30 cellular contexts compared by ENCODE assay signal in the genomic region with DNA sequence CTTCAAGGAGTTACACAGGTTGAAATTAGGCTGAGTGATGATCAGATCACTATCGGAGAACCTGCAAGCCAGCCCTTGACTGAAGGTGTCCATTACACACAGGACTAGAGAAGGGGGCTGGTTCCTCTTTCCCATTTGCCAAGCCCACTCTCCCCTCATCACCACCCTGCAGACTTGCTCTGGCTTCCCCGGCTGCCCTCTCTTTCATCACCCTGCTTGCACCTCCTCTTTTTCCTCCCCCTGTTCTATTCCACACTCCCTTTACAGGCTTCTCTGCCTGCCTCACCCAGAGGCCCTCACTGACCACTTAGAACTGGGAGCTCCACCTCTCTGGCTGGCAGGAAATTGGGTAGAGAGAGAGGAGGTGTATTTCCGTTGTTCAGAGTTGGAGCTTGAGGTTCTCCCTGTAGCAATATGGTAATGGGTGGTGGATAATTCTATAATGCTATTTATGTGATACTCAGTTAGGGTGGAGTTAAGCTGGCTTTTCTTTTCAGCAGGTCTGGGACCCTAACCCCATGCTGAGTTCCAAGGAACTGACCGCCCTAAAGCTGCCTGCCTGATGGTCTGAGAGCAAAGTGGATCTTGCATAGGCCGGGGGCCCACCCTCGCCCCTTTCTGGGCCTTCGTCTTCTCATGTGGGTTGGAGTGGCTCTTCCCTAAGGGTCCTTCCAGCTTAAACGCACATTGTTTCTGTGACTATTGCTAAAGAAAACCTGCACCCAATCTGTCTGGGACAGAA.
DNase-seq lines count a peak whose midpoint lies in the region; ATAC-seq and TF ChIP-seq lines count a peak whose summit lies in the region.
"Had no signal": no experiment of that assay in that cellular context is flagged by ENCODE, and none has a peak within 500 bp of the region (broad histone marks: within the 10 kb centered on the region; RNA-seq: fewer than 3 reads in every experiment).

No MANE protein-coding gene starts in this region.

- H2AFZ ChIP-seq in Loucy (ENCODE audit: low read length) = peak overlapping the region; percentile 16; the same call in 1 of the 2 replicates

- H3K4me1 Mint-ChIP-seq in T-helper 17 cell = peaks cover 18% of the 10 kb centered on the region
- peaks cover 16 to 24% of the 10 kb centered on the region in 2 donors for H3K4me1 Mint-ChIP-seq in effector memory CD8-positive, alpha-beta T cell (ENCODE audit: low read depth in 2 of 2)

- no peak overlapping the region for H3K9ac ChIP-seq in Loucy (ENCODE audit: low read depth, low read length, poor library complexity, severe bottlenecking)

- H3K4me3 ChIP-seq in Loucy (ENCODE audit: low read length, poor library complexity, severe bottlenecking) = peak overlapping the region; percentile 33
- H3K4me3 ChIP-seq in foreskin fibroblast (ENCODE audit: low read depth in 1 of 2, low read length in 2 of 2) = no peak overlapping the region
- H3K4me3 ChIP-seq: mucosa of descending colon, ovary, upper lobe of left lung had no signal

- H3K79me2 ChIP-seq in Loucy (ENCODE audit: insufficient read depth, low read length) = no peaks in the 10 kb centered on the region

- H4K20me1 ChIP-seq in Loucy (ENCODE audit: insufficient read depth, low read length, poor library complexity, severe bottlenecking) = no peaks in the 10 kb centered on the region

- H3K36me3 ChIP-seq in Loucy (ENCODE audit: insufficient read depth, low read length) = no peaks in the 10 kb centered on the region
- H3K36me3 ChIP-seq: ovary, upper lobe of left lung had no signal

- H3K9me3 ChIP-seq in Loucy (ENCODE audit: insufficient read depth, low read depth, low read length) (no peaks in the 10 kb centered on the region), T-helper 17 cell (ENCODE audit: control insufficient read depth, low read length, poor library complexity, severe bottlenecking) (no peaks in the 10 kb centered on the region)
- H3K9me3 ChIP-seq: mucosa of descending colon, ovary, upper lobe of left lung had no signal

- no peaks in the 10 kb centered on the region for H3K27me3 ChIP-seq in Loucy (ENCODE audit: insufficient read depth, low read length, poor library complexity, severe bottlenecking)
- H3K27me3 ChIP-seq: ovary, upper lobe of left lung had no signal

- TF ChIP-seq CTCF in Loucy (conservative IDR thresholded peaks at IDR 0.05; ENCODE audit: low read length) = no peak
- TF ChIP-seq CTCF in foreskin fibroblast (IDR thresholded peaks at IDR 0.05; ENCODE audit: low read depth, low read length) = no peak

- H3K4me3 Mint-ChIP-seq in T-helper 17 cell = no peak overlapping the region
- no peak overlapping the region for H3K4me3 Mint-ChIP-seq in effector memory CD8-positive, alpha-beta T cell
- H3K4me3 Mint-ChIP-seq: CD4-positive, CD25-positive, alpha-beta regulatory T cell; endodermal cell; nephron; stimulated activated memory B cell treated with anti-CD40 and anti-IgM and Interleukin-4, amounts not matched to agents 10 μg/mL and 1 μg/mL and 100 μg/mL, for 72 hours had no signal

- peak overlapping the region; percentile 83 for H3K27ac Mint-ChIP-seq in T-helper 17 cell
- H3K27ac Mint-ChIP-seq in effector memory CD8-positive, alpha-beta T cell = no peak overlapping the region
- H3K27ac Mint-ChIP-seq: endodermal cell; stimulated activated memory B cell treated with anti-CD40 and anti-IgM and Interleukin-4, amounts not matched to agents 10 μg/mL and 1 μg/mL and 100 μg/mL, for 72 hours had no signal

- 0 out of 2 replicates have a peak, but pooled peaks cover 5% of the 10 kb centered on the region for H3F3A ChIP-seq in Loucy (ENCODE audit: low read depth)

- H3K9me2 ChIP-seq in Loucy (replicated peaks; ENCODE audit: low read depth, low read length) = no peaks in the 10 kb centered on the region

- H3K4me1 ChIP-seq in Loucy (ENCODE audit: insufficient read depth, low read length, poor library complexity, severe bottlenecking) = peaks cover 14% of the 10 kb centered on the region

- no peak for ATAC-seq in T-helper 17 cell
- ATAC-seq in effector memory CD8-positive, alpha-beta T cell (replicated peaks) = peak; percentile 17
- ATAC-seq: activated CD4-positive, CD25-positive, alpha-beta regulatory T cell treated with anti-CD3 and anti-CD28 coated beads, Interleukin-2, amount 50 U/mL, for 24 hours; left colon; mucosa of descending colon; Panc1; stimulated activated memory B cell treated with anti-CD40 and anti-IgM and Interleukin-4, amounts not matched to agents 10 μg/mL and 1 μg/mL and 100 μg/mL, for 72 hours had no signal

- H3K9me3 Mint-ChIP-seq in effector memory CD8-positive, alpha-beta T cell = no peaks in the 10 kb centered on the region
- H3K9me3 Mint-ChIP-seq: CD4-positive, CD25-positive, alpha-beta regulatory T cell; endodermal cell; IgD-negative memory B cell; nephron; stimulated activated memory B cell treated with anti-CD40 and anti-IgM and Interleukin-4, amounts not matched to agents 10 μg/mL and 1 μg/mL and 100 μg/mL, for 72 hours had no signal

- DNase-seq in NOMO-1 (lab: John Stamatoyannopoulos, UW; ENCODE audit: unreplicated experiment in 2 of 2) (peak; percentile 39 to 53), NOMO-1 treated with dmso at 0.1 percent for 144 hours (lab: John Stamatoyannopoulos, UW; ENCODE audit: unreplicated experiment) (no peak), T-helper 17 cell (no peak), A172 (ENCODE audit: low spot score) (no peak), foreskin fibroblast (no peak)
- DNase-seq in effector memory CD8-positive, alpha-beta T cell = no peak
- no peak for DNase-seq in activated effector memory CD4-positive, alpha-beta T cell treated with anti-CD3 and anti-CD28 coated beads, Interleukin-2, amount 50 U/mL, for 16 hours
- DNase-seq: 8988T; activated effector memory CD4-positive, alpha-beta T cell treated with Interleukin-2 at 50 U/mL for 16 hours; Calu3; caudate nucleus; cortex of kidney; DMS79; endodermal cell; glutamatergic neuron; left colon; mucosa of descending colon; NCI-H1930; NCI-H524; NK-92 treated with Interleukin-12 subunit alpha and Interleukin-12 subunit beta, amount 100 ng/mL, for 24 hours; ovary; SHP77; upper lobe of left lung had no signal

- peaks cover 2% of the 10 kb centered on the region for H3K36me3 Mint-ChIP-seq in T-helper 17 cell (ENCODE audit: low read depth)
- peaks cover 6% of the 10 kb centered on the region for H3K36me3 Mint-ChIP-seq in effector memory CD8-positive, alpha-beta T cell (ENCODE audit: insufficient read depth)
- H3K36me3 Mint-ChIP-seq: CD4-positive, CD25-positive, alpha-beta regulatory T cell; IgD-negative memory B cell; stimulated activated memory B cell treated with anti-CD40 and anti-IgM and Interleukin-4, amounts not matched to agents 10 μg/mL and 1 μg/mL and 100 μg/mL, for 72 hours had no signal

- peak overlapping the region; percentile 57 for H3K4me2 ChIP-seq in Loucy (ENCODE audit: low read depth, low read length, poor library complexity, severe bottlenecking)

- H3K27me3 Mint-ChIP-seq in T-helper 17 cell = peaks cover 11% of the 10 kb centered on the region
- no peaks in the 10 kb centered on the region for H3K27me3 Mint-ChIP-seq in effector memory CD8-positive, alpha-beta T cell
- H3K27me3 Mint-ChIP-seq: stimulated activated memory B cell treated with anti-CD40 and anti-IgM and Interleukin-4, amounts not matched to agents 10 μg/mL and 1 μg/mL and 100 μg/mL, for 72 hours had no signal

Comparison
In these comparisons a context has a peak if more than half of its experiments do, and no peak if none do; other contexts are left out.
1. DNase-seq: peak in NOMO-1 (2 of 2); none in NOMO-1 treated with dmso at 0.1 percent for 144 hours (single experiment), T-helper 17 cell (0 of 3), effector memory CD8-positive, alpha-beta T cell (0 of 3), A172 (single experiment), activated effector memory CD4-positive, alpha-beta T cell treated with anti-CD3 and anti-CD28 coated beads, Interleukin-2, amount 50 U/mL, for 16 hours (single experiment) and foreskin fibroblast (0 of 2).